In the genomic region with DNA sequence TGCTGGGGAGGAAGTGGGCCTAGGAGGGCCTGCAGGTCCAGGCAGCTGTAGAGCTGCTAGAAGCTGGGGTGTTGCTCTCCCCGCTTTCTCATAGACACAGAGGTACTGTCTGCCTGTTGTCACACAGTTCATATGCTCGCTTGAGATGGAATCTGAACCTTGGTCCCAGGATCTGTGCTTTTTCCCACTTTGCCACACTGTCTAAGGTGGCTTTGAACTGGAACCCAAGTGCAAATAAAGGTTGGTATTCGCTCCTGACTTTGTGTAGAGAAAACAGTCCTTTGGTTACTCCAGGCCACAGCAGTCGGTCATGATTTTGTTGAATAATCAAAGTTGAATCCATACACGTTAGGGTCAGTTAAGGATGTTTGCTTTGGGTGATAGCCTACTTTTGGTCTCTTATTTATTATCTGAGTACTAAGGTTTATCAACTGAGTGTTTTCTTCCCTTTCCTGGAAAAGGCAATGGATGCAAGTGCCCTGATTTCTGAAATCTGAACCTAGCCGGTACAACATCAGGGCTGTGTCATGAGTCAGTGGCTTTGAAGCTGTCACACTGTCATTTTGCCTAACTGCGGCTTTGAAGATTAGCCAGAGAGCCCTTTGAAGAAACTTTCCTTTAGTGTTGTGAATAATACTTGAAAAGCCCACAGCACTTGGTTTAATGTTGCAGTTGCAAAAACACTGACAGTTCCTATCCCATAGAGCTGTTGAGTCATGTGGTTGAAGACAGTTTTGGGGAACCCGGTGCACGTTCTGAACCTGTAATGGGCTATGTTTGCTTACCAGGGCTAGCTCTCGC, we compare ENCODE assay signal across 10 cellular contexts. TPM values are rescaled to one million over a fixed set of nuclear protein-coding genes. Genes with fewer than 3 reads are reported as not detected.
DNase-seq lines count a peak whose midpoint lies in the region; TF ChIP-seq lines count a peak whose summit lies in the region.
"Had no signal": no experiment of that assay in that cellular context is flagged by ENCODE, and none has a peak within 500 bp of the region (broad histone marks: within the 10 kb centered on the region; RNA-seq: fewer than 3 reads in every experiment).

No MANE protein-coding gene starts in this region.

- H3K9me3 ChIP-seq in HAP-1 (no peaks in the 10 kb centered on the region), sigmoid colon (no peaks in the 10 kb centered on the region)
- H3K9me3 ChIP-seq: colonic mucosa had no signal

- TF ChIP-seq CTCF in LNCaP clone FGC (IDR thresholded peaks at IDR 0.05; ENCODE audit: control insufficient read depth, extremely low read depth, insufficient read depth) (no peak), fibroblast of the aortic adventitia (IDR thresholded peaks at IDR 0.05; ENCODE audit: insufficient read depth, low read length) (no peak), GM13977 (IDR thresholded peaks at IDR 0.05; ENCODE audit: extremely low read depth, insufficient read depth, missing control alignments) (no peak), sigmoid colon (IDR thresholded peaks at IDR 0.05) (no peak)

- no peaks in the 10 kb centered on the region for H3K4me1 ChIP-seq in HAP-1
- peaks cover 0 to 19% (median 10%) of the 10 kb centered on the region in 4 donors for H3K4me1 ChIP-seq in sigmoid colon
- H3K4me1 ChIP-seq: colonic mucosa had no signal

- H3K36me3 ChIP-seq in HAP-1 (replicated peaks) (peaks cover 40% of the 10 kb centered on the region), sigmoid colon (peaks cover 3 to 49% (median 19%) of the 10 kb centered on the region in 4 donors)
- H3K36me3 ChIP-seq: colonic mucosa had no signal

- H3K4me3 ChIP-seq in LNCaP clone FGC (ENCODE audit: low read depth, low read length) = no peak overlapping the region
- H3K4me3 ChIP-seq in fibroblast of the aortic adventitia (ENCODE audit: low read depth, low read length) = no peak overlapping the region
- no peak overlapping the region for H3K4me3 ChIP-seq in HAP-1
- no peak overlapping the region for H3K4me3 ChIP-seq in sigmoid colon
- H3K4me3 ChIP-seq: colonic mucosa had no signal

- intact Hi-C loops in sigmoid colon (cut with DNase I) = no loop called here

- TF ChIP-seq POLR2A in sigmoid colon (IDR thresholded peaks at IDR 0.05) = no peak

- DNase-seq in LNCaP clone FGC (ENCODE audit: low read depth) = peak; percentile 32
- peak; percentile 27 to 49 for DNase-seq in activated CD4-positive, alpha-beta T cell treated with anti-CD3 and anti-CD28 coated beads, Interleukin-2, amount 50 U/mL, for 48 hours
- peak; percentile 90 for DNase-seq in fibroblast of the aortic adventitia (ENCODE audit: low read depth)
- peak; percentile 42 for DNase-seq in stimulated activated CD4-positive, alpha-beta T cell treated with anti-CD3 and anti-CD28 coated beads, Interleukin-4, amount 100 ng/mL, for 24 hours
- no peak for DNase-seq in HAP-1 (ENCODE audit: low spot score in 2 of 2)
- DNase-seq in GM13977 (ENCODE audit: low spot score) = no peak
- no peak for DNase-seq in sigmoid colon
- DNase-seq: colonic mucosa, GF-D8, NCI-H774 had no signal

- no peak for TF ChIP-seq EP300 in sigmoid colon (IDR thresholded peaks at IDR 0.05)

- 83 to 84% methylated on average over 10 of the region's 10 CpGs for WGBS in sigmoid colon, 2 donors

- H3K27me3 ChIP-seq in HAP-1 (ENCODE audit: low read depth) (no peaks in the 10 kb centered on the region), sigmoid colon (no peaks in the 10 kb centered on the region)
- H3K27me3 ChIP-seq: colonic mucosa had no signal

- in situ Hi-C loops in HAP-1 (cut with MboI; ENCODE audit: low sequenced_read_pairs) (no loop called here), GM13977 (cut with MboI; ENCODE audit: low pct_unique_long_range_greater_than_20kb, low sequenced_read_pairs, unreplicated experiment) (no loop called here)

- H3K27ac ChIP-seq in sigmoid colon = peak overlapping the region in 1 of 4 donors; percentile 17
- H3K27ac ChIP-seq: colonic mucosa had no signal

RNA-seq across cellular contexts. Expression of a gene that starts 41.3 kb away (rescaled TPM):
- total RNA-seq in fibroblast of the aortic adventitia (ENCODE audit: low replicate concordance) (16.7 and 27.6 TPM in 2 replicates), sigmoid colon (10 to 100 TPM; 12.5 to 23.5 (median 18.6) TPM)
- 1 to 10 TPM; 2.5 to 9.0 (median 5.6) TPM for polyA plus RNA-seq in sigmoid colon

Comparison
In these comparisons a context has a peak if more than half of its experiments do, and no peak if none do; other contexts are left out.
1. DNase-seq: peak in LNCaP clone FGC (single experiment), activated CD4-positive, alpha-beta T cell treated with anti-CD3 and anti-CD28 coated beads, Interleukin-2, amount 50 U/mL, for 48 hours (2 of 2), fibroblast of the aortic adventitia (single experiment) and stimulated activated CD4-positive, alpha-beta T cell treated with anti-CD3 and anti-CD28 coated beads, Interleukin-4, amount 100 ng/mL, for 24 hours (single experiment); none in HAP-1 (0 of 2), GM13977 (single experiment) and sigmoid colon (single experiment).